In the genomic region with DNA sequence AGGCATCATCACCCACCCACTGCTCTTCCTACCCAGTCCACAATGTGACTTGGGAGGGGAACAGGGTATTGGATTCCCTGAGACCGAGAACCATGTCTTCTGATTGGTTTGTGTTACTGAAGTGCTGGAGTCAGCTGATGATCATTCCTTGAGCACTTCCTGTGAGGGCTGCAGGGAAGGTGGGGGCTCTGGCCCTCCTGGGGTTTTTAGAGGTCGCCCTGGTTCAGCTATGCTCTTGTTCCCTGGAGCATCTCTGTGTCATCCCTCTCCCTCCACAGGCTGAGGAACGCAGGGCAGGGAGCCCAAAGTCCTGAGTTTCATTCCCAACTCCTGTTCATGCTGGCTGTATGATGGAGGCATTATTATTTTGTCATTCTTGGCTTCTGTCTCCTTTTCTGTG, we compare ENCODE assay signal across 1 cellular context.
TF ChIP-seq lines count a peak whose summit lies in the region.

No MANE protein-coding gene starts in this region.

TF ChIP-seq in K562, 482 proteins besides CTCF, POLR2A, EP300 and RAD21:
- TF ChIP-seq MEF2A (IDR thresholded peaks at IDR 0.05; ENCODE audit: control insufficient read depth, low read depth, low read length) (no peak), RCOR1 (IDR thresholded peaks at IDR 0.05; ENCODE audit: borderline replicate concordance in 1 of 2, low read depth in 2 of 2, low read length in 2 of 2) (no peak)
